ENCODE assay signal across 19 cellular contexts in genomic region chr20:34583524-34583923, GRCh38. TPM values are rescaled to one million over a fixed set of nuclear protein-coding genes. Genes with fewer than 3 reads are reported as not detected.
DNase-seq lines count a peak whose midpoint lies in the region; ATAC-seq and TF ChIP-seq lines count a peak whose summit lies in the region.
"Had no signal": no experiment of that assay in that cellular context is flagged by ENCODE, and none has a peak within 500 bp of the region (broad histone marks: within the 10 kb centered on the region; RNA-seq: fewer than 3 reads in every experiment).

No MANE protein-coding gene starts in this region.

- TF ChIP-seq POLR2A in GM18505 (IDR thresholded peaks at IDR 0.05; ENCODE audit: borderline replicate concordance, extremely low read depth, insufficient read depth, insufficient read length): no peak

- DNase-seq in mesenteric fat pad (ENCODE audit: low spot score) (peak; percentile 45), substantia nigra (lab: John Stamatoyannopoulos, UW) (no peak), GM03348 (ENCODE audit: low spot score) (no peak)
- DNase-seq: activated CD4-positive, alpha-beta T cell treated with anti-CD3 and anti-CD28 coated beads, Interleukin-2, amount 50 U/mL, for 1 hour; activated effector memory CD4-positive, alpha-beta T cell treated with anti-CD3 and anti-CD28 coated beads, Interleukin-2, amount 50 U/mL, for 16 hours; AML-193; DMS79 treated with DMSO at 0.1 percent for 48 hours; foreskin melanocyte; NCI-H1930; NCI-H345; NCI-H82; PC-3; retina; stimulated activated CD4-positive, alpha-beta T cell treated with anti-CD3 and anti-CD28 coated beads, Interleukin-15, amount 100 ng/mL, for 24 hours had no signal

- H3K4me1 ChIP-seq in HEK293 (ENCODE audit: control insufficient read depth, insufficient read depth, low read length): no peaks in the 10 kb centered on the region

- no peaks in the 10 kb centered on the region for H3K9me3 ChIP-seq in HEK293 (ENCODE audit: control insufficient read depth, insufficient read depth, low read depth, low read length)
- H3K9me3 ChIP-seq: SJSA1 had no signal

- no peak for TF ChIP-seq CTCF in HEK293 (tag by site-specific recombination; IDR thresholded peaks at IDR 0.05)

- peaks cover 0 to 15% of the 10 kb centered on the region in 2 experiments; a peak in 1 of 3 replicates for H3K36me3 ChIP-seq in HEK293 (ENCODE audit: control insufficient read depth in 2 of 2, insufficient read depth in 1 of 2, low read length in 2 of 2)

- no peak overlapping the region for H3K4me3 ChIP-seq in HEK293 (ENCODE audit: low read depth, low read length)
- H3K4me3 ChIP-seq: SJSA1 had no signal

- POLR2A ChIA-PET in HEK293 (lab: Yijun Ruan, JAX): interaction anchor here (0.6 kb wide), 2 partner anchors 139 to 291 kb away, joined by 4 to 8 read pairs; no protein-coding TSS in a partner anchor

- H3K27ac ChIP-seq in HEK293 (ENCODE audit: extremely low read depth, low read depth, low read length) (no peak overlapping the region), cingulate gyrus (ENCODE audit: low read depth, low read length) (peak overlapping the region; percentile 42), substantia nigra (ENCODE audit: low read depth, low read length, poor library complexity, severe bottlenecking) (peak overlapping the region; percentile 32)
- H3K27ac ChIP-seq: SJSA1 had no signal

- ATAC-seq in GM18505 (IDR thresholded peaks at IDR 0.05; ENCODE audit: unreplicated experiment): no peak
- ATAC-seq in GM18909 (IDR thresholded peaks at IDR 0.05; ENCODE audit: poor library complexity, unreplicated experiment): no peak
- ATAC-seq: PC-3 had no signal

- CTCF ChIA-PET in HEK293 (lab: Yijun Ruan, JAX): interaction anchor here (0.6 to 1.0 kb wide), 2 partner anchors 125 to 410 kb away, joined by 3 to 4 read pairs; no protein-coding TSS in a partner anchor

TF ChIP-seq in HEK293, 187 proteins besides CTCF, POLR2A, EP300 and RAD21:
- peak; percentile 71; the same call in 1 of the 2 replicates for TF ChIP-seq ZNF600 (tag by site-specific recombination; IDR thresholded peaks at IDR 0.05)
- TF ChIP-seq ZNF266 (tag by site-specific recombination; IDR thresholded peaks at IDR 0.05; ENCODE audit: low read depth): no peak

RNA-seq across cellular contexts. Expression of gene MAP1LC3A, which starts 25.0 kb away (rescaled TPM):
- 48.1 TPM for total RNA-seq in mesenteric fat pad
